2 cellular contexts compared by ENCODE assay signal in the genomic region with DNA sequence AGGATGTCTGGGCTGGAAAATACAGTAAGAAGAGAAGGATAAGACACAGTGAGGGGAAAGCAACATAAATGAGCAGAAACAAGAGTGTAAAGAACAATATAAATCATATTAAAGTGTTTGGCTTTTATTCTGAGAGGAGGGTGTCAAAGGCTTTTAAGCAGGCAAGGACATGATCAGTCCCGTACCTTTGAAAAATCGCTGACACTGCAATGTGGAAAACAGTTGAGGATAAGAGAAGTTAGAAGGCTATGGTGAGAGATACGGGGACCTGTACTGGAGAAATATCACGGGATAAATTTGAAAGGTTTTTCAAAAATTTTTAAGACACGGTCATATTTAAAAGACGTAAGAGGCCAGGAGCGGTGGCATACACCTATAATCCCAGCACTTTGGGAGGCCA.
A peak's percentile ranks its signal among the peaks of the same experiment; 100 is the strongest.
TF ChIP-seq lines count a peak whose summit lies in the region.

No MANE protein-coding gene starts in this region.

TF ChIP-seq in IMR-90, 13 proteins besides CTCF, POLR2A, EP300 and RAD21:
- TF ChIP-seq NFE2L2 (IDR thresholded peaks at IDR 0.05; ENCODE audit: low read depth, low read length) (no peak), MAFK (IDR thresholded peaks at IDR 0.05; ENCODE audit: low read depth, low read length) (peak; percentile 95)

TF ChIP-seq in K562, 482 proteins besides CTCF, POLR2A, EP300 and RAD21:
- peak; percentile 84 for TF ChIP-seq MAFF (IDR thresholded peaks at IDR 0.05; ENCODE audit: low read length)
- peak; percentile 62 for TF ChIP-seq MAFG (tag; conservative IDR thresholded peaks at IDR 0.05)
- peak; percentile 69 for TF ChIP-seq C11orf30 (IDR thresholded peaks at IDR 0.05; ENCODE audit: low read depth)
- no peak for TF ChIP-seq CHD2 (IDR thresholded peaks at IDR 0.05; ENCODE audit: low read depth, low read length)
- TF ChIP-seq ZNF316 (IDR thresholded peaks at IDR 0.05), result peak; percentile 80
- peak; percentile 86 for TF ChIP-seq MAFK (IDR thresholded peaks at IDR 0.05; ENCODE audit: low read length)
- TF ChIP-seq LEF1 (IDR thresholded peaks at IDR 0.05), result no peak
- TF ChIP-seq FOXP1 (CRISPR knock-in tag; IDR thresholded peaks at IDR 0.05), result no peak
- TF ChIP-seq CXXC5 (CRISPR knock-in tag; IDR thresholded peaks at IDR 0.05), result no peak
- TF ChIP-seq, protein P1, sequence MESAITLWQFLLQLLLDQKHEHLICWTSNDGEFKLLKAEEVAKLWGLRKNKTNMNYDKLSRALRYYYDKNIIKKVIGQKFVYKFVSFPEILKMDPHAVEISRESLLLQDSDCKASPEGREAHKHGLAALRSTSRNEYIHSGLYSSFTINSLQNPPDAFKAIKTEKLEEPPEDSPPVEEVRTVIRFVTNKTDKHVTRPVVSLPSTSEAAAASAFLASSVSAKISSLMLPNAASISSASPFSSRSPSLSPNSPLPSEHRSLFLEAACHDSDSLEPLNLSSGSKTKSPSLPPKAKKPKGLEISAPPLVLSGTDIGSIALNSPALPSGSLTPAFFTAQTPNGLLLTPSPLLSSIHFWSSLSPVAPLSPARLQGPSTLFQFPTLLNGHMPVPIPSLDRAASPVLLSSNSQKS (CRISPR knock-in tag; IDR thresholded peaks at IDR 0.05), result no peak
